In genomic region chr4:98627883-98628282, GRCh38 we compare ENCODE assay signal across 14 cellular contexts. TPM values are rescaled to one million over a fixed set of nuclear protein-coding genes. Genes with fewer than 3 reads are reported as not detected.
DNase-seq lines count a peak whose midpoint lies in the region; ATAC-seq, FAIRE-seq and TF ChIP-seq lines count a peak whose summit lies in the region.
"Had no signal": no experiment of that assay in that cellular context is flagged by ENCODE, and none has a peak within 500 bp of the region (broad histone marks: within the 10 kb centered on the region; RNA-seq: fewer than 3 reads in every experiment).

No MANE protein-coding gene starts in this region.

- no peak for TF ChIP-seq CTCF in right lobe of liver (IDR thresholded peaks at IDR 0.05)

- ATAC-seq in right lobe of liver (peak; percentile 61 to 93 (median 74)), GM19452 (IDR thresholded peaks at IDR 0.05; ENCODE audit: unreplicated experiment) (no peak), GM19023 (IDR thresholded peaks at IDR 0.05; ENCODE audit: unreplicated experiment) (no peak), GM19467 (IDR thresholded peaks at IDR 0.05; ENCODE audit: unreplicated experiment) (no peak), GM21390 (IDR thresholded peaks at IDR 0.05; ENCODE audit: unreplicated experiment) (no peak)

- no peak for TF ChIP-seq POLR2A in right lobe of liver (IDR thresholded peaks at IDR 0.05)

- no peaks in the 10 kb centered on the region for H3K27me3 ChIP-seq in right lobe of liver

- peak; percentile 99 for FAIRE-seq in endometrium (lab: Jason Lieb, UNC)
- FAIRE-seq: GM18507 had no signal

- no peaks in the 10 kb centered on the region for H3K4me1 ChIP-seq in right lobe of liver

- H3K36me3 ChIP-seq in right lobe of liver = no peaks in the 10 kb centered on the region

- no peak overlapping the region for H3K4me3 ChIP-seq in right lobe of liver
- H3K4me3 ChIP-seq: lung, skin epidermis had no signal

- H3K9me3 ChIP-seq in right lobe of liver = no peaks in the 10 kb centered on the region

- 19% methylated on average over 2 of the region's 2 CpGs for WGBS in right lobe of liver (ENCODE audit: insufficient coverage, low coverage, low lambda C conversion rate, missing lambda C conversion rate)

- DNase-seq in Ammon's horn (ENCODE audit: low spot score) (peak; percentile 54), NCI-H226 (peak; percentile 77), right lobe of liver (no peak)
- DNase-seq: activated CD4-positive, alpha-beta memory T cell treated with anti-CD3 and anti-CD28 coated beads, Interleukin-2, amount 10 ng/mL, durations not matched to agents 7 days and 5 days; activated naive CD4-positive, alpha-beta T cell treated with anti-CD3 and anti-CD28 coated beads, Interleukin-2, amount 10 ng/mL, durations not matched to agents 7 days and 5 days; NCI-H510A had no signal

- H3K27ac ChIP-seq in right lobe of liver = no peak overlapping the region

- intact Hi-C loops in right lobe of liver (cut with DNase I) = no loop called here

RNA-seq across cellular contexts. Expression of gene TSPAN5, which starts 30.5 kb away (rescaled TPM):
- 1 to 10 TPM in 1 of 6 experiments, under 1 TPM in 5; 0.12 to 1.2 (median 0.50) TPM for total RNA-seq in right lobe of liver

Comparison
In these comparisons a context has a peak if more than half of its experiments do, and no peak if none do; other contexts are left out.
1. DNase-seq: peak in Ammon's horn (single experiment) and NCI-H226 (single experiment); none in right lobe of liver (0 of 3).
2. ATAC-seq: peak in right lobe of liver (4 of 4); none in GM19452 (single experiment), GM19023 (single experiment), GM19467 (single experiment) and GM21390 (single experiment).